In the genomic region with DNA sequence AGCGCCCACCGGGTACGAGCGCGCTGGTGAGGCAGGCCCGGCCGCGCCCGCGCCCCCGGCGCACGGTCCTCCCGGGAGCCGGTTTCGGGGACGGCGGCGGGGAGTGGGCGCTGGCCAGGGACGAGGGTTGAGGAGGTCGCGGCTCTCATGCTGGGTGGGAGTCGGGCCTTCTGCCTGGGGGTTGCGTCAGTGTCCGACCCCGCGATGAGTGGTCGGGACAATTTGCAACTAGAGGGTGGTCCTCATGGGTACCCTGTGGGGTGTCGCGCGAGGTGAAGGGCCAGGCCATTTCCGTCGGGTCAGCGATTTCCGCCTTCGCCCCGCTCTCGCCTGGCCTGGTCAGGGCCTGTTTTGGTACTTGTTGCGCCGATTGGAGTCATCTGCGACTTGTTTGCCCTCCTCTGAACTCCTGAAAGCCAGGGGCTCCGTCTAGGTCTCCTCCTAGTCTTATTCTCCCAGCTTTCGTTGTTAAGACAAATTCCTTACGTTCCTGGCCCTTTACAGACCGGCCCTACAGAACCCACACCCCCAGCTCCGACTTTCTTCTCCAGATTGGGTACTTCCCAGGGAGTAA, we compare ENCODE assay signal across 1 cellular context.
TF ChIP-seq lines count a peak whose summit lies in the region.

No MANE protein-coding gene starts in this region.

TF ChIP-seq in K562, 482 proteins besides CTCF, POLR2A, EP300 and RAD21 (continues in another document):
- TF ChIP-seq CC2D1A (IDR thresholded peaks at IDR 0.05) (no peak), KAT2B (IDR thresholded peaks at IDR 0.05; ENCODE audit: low read depth, low read length) (no peak), TRIM24 (IDR thresholded peaks at IDR 0.05) (no peak), FOXJ3 (CRISPR knock-in tag; IDR thresholded peaks at IDR 0.05) (no peak), FOS (IDR thresholded peaks at IDR 0.05; ENCODE audit: extremely low read depth, insufficient read length) (no peak), ZNF316 (IDR thresholded peaks at IDR 0.05) (peak; percentile 98), CBFA2T2 (conservative IDR thresholded peaks at IDR 0.05) (no peak), HDGF (IDR thresholded peaks at IDR 0.05) (no peak), CEBPG (CRISPR knock-in tag; IDR thresholded peaks at IDR 0.05) (no peak), CEBPG (tag; conservative IDR thresholded peaks at IDR 0.05 in 1 of 2, IDR thresholded peaks at IDR 0.05 in 1 of 2) (peak in 1 of 2 experiments; percentile 53; a peak in 1 of 4 replicates), TRIM28 (IDR thresholded peaks at IDR 0.05) (no peak), ZNF133 (CRISPR knock-in tag; IDR thresholded peaks at IDR 0.05) (no peak), NRF1 (conservative IDR thresholded peaks at IDR 0.05 in 1 of 2, IDR thresholded peaks at IDR 0.05 in 1 of 2) (peak; percentile 47 to 59), BRCA1 (IDR thresholded peaks at IDR 0.05) (no peak), BRCA1 (CRISPR knock-in tag; IDR thresholded peaks at IDR 0.05) (no peak), ZFX (CRISPR knock-in tag; IDR thresholded peaks at IDR 0.05) (no peak), SMC3 (conservative IDR thresholded peaks at IDR 0.05; ENCODE audit: insufficient read depth, low read depth, low read length) (no peak), SMARCA4 (IDR thresholded peaks at IDR 0.05) (no peak), HIVEP1 (CRISPR knock-in tag; IDR thresholded peaks at IDR 0.05) (no peak), RHOXF2B (CRISPR knock-in tag; conservative IDR thresholded peaks at IDR 0.05) (no peak), SAP30 (IDR thresholded peaks at IDR 0.05; ENCODE audit: borderline replicate concordance, insufficient read depth, low read depth, low read length, poor library complexity, severe bottlenecking) (peak; percentile 0), MAFK (IDR thresholded peaks at IDR 0.05; ENCODE audit: low read length) (peak; percentile 73), ZNF445 (CRISPR knock-in tag; IDR thresholded peaks at IDR 0.05; ENCODE audit: low read depth) (no peak), MAFG (tag; conservative IDR thresholded peaks at IDR 0.05) (peak; percentile 87), DDX20 (tag; IDR thresholded peaks at IDR 0.05; ENCODE audit: low read depth) (no peak), COPS2 (conservative IDR thresholded peaks at IDR 0.05) (no peak), BMI1 (IDR thresholded peaks at IDR 0.05; ENCODE audit: low read length) (no peak), ESRRA (IDR thresholded peaks at IDR 0.05; ENCODE audit: borderline replicate concordance, low read depth) (no peak), TAF7 (tag; IDR thresholded peaks at IDR 0.05) (no peak), KHSRP (IDR thresholded peaks at IDR 0.05) (no peak), FOXP1 (CRISPR knock-in tag; IDR thresholded peaks at IDR 0.05) (no peak), MYBL2 (IDR thresholded peaks at IDR 0.05; ENCODE audit: low read depth) (no peak), MYBL2 (CRISPR knock-in tag; IDR thresholded peaks at IDR 0.05; ENCODE audit: borderline replicate concordance) (no peak), DMBX1 (CRISPR knock-in tag; IDR thresholded peaks at IDR 0.05; ENCODE audit: borderline replicate concordance) (no peak), SRF (CRISPR knock-in tag; IDR thresholded peaks at IDR 0.05) (no peak), ZFPM2 (CRISPR knock-in tag; IDR thresholded peaks at IDR 0.05) (no peak), RNF2 (IDR thresholded peaks at IDR 0.05) (no peak), GTF2E2 (tag; IDR thresholded peaks at IDR 0.05) (0 out of 2 replicates have a peak, but pooled peaks have one; percentile 8), NR1H2 (CRISPR knock-in tag; IDR thresholded peaks at IDR 0.05) (no peak), ZNF239 (CRISPR knock-in tag; IDR thresholded peaks at IDR 0.05) (no peak), ZNF232 (CRISPR knock-in tag; IDR thresholded peaks at IDR 0.05) (no peak), ZC3H11A (IDR thresholded peaks at IDR 0.05; ENCODE audit: low read depth, low read length) (no peak), EZH2 (IDR thresholded peaks at IDR 0.05; ENCODE audit: borderline replicate concordance, low read depth, low read length) (no peak), ZNF134 (CRISPR knock-in tag; conservative IDR thresholded peaks at IDR 0.05) (no peak), CEBPB (tag; IDR thresholded peaks at IDR 0.05) (no peak), SMARCC2 (IDR thresholded peaks at IDR 0.05; ENCODE audit: low read depth) (no peak), SRSF7 (optimal IDR thresholded peaks at IDR 0.05; ENCODE audit: low read depth, low read length) (no peak), CHD1 (IDR thresholded peaks at IDR 0.05; ENCODE audit: low read length) (peak; percentile 27), ZNF766 (CRISPR knock-in tag; conservative IDR thresholded peaks at IDR 0.05) (no peak)
- TF ChIP-seq, protein P1, sequence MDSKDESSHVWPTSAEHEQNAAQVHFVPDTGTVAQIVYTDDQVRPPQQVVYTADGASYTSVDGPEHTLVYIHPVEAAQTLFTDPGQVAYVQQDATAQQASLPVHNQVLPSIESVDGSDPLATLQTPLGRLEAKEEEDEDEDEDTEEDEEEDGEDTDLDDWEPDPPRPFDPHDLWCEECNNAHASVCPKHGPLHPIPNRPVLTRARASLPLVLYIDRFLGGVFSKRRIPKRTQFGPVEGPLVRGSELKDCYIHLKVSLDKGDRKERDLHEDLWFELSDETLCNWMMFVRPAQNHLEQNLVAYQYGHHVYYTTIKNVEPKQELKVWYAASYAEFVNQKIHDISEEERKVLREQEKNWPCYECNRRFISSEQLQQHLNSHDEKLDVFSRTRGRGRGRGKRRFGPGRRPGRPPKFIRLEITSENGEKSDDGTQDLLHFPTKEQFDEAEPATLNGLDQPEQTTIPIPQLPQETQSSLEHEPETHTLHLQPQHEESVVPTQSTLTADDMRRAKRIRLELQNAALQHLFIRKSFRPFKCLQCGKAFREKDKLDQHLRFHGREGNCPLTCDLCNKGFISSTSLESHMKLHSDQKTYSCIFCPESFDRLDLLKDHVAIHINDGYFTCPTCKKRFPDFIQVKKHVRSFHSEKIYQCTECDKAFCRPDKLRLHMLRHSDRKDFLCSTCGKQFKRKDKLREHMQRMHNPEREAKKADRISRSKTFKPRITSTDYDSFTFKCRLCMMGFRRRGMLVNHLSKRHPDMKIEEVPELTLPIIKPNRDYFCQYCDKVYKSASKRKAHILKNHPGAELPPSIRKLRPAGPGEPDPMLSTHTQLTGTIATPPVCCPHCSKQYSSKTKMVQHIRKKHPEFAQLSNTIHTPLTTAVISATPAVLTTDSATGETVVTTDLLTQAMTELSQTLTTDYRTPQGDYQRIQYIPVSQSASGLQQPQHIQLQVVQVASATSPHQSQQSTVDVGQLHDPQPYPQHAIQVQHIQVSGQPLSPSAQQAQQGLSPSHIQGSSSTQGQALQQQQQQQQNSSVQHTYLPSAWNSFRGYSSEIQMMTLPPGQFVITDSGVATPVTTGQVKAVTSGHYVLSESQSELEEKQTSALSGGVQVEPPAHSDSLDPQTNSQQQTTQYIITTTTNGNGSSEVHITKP (IDR thresholded peaks at IDR 0.05; ENCODE audit: partially characterized antibody): no peak
- TF ChIP-seq, protein P2, sequence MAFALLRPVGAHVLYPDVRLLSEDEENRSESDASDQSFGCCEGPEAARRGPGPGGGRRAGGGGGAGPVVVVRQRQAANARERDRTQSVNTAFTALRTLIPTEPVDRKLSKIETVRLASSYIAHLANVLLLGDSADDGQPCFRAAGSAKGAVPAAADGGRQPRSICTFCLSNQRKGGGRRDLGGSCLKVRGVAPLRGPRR (CRISPR knock-in tag; IDR thresholded peaks at IDR 0.05): no peak
- TF ChIP-seq, protein P3, sequence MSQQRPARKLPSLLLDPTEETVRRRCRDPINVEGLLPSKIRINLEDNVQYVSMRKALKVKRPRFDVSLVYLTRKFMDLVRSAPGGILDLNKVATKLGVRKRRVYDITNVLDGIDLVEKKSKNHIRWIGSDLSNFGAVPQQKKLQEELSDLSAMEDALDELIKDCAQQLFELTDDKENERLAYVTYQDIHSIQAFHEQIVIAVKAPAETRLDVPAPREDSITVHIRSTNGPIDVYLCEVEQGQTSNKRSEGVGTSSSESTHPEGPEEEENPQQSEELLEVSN (IDR thresholded peaks at IDR 0.05; ENCODE audit: borderline replicate concordance in 1 of 2, extremely low read depth in 1 of 2, insufficient read depth in 1 of 2, insufficient read length in 1 of 2, low read depth in 1 of 2, low read length in 1 of 2, poor library complexity in 1 of 2, severe bottlenecking in 1 of 2): peak in 1 of 2 experiments; percentile 28
- TF ChIP-seq, protein P4, sequence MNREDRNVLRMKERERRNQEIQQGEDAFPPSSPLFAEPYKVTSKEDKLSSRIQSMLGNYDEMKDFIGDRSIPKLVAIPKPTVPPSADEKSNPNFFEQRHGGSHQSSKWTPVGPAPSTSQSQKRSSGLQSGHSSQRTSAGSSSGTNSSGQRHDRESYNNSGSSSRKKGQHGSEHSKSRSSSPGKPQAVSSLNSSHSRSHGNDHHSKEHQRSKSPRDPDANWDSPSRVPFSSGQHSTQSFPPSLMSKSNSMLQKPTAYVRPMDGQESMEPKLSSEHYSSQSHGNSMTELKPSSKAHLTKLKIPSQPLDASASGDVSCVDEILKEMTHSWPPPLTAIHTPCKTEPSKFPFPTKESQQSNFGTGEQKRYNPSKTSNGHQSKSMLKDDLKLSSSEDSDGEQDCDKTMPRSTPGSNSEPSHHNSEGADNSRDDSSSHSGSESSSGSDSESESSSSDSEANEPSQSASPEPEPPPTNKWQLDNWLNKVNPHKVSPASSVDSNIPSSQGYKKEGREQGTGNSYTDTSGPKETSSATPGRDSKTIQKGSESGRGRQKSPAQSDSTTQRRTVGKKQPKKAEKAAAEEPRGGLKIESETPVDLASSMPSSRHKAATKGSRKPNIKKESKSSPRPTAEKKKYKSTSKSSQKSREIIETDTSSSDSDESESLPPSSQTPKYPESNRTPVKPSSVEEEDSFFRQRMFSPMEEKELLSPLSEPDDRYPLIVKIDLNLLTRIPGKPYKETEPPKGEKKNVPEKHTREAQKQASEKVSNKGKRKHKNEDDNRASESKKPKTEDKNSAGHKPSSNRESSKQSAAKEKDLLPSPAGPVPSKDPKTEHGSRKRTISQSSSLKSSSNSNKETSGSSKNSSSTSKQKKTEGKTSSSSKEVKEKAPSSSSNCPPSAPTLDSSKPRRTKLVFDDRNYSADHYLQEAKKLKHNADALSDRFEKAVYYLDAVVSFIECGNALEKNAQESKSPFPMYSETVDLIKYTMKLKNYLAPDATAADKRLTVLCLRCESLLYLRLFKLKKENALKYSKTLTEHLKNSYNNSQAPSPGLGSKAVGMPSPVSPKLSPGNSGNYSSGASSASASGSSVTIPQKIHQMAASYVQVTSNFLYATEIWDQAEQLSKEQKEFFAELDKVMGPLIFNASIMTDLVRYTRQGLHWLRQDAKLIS (CRISPR knock-in tag; IDR thresholded peaks at IDR 0.05): peak; percentile 42; the same call in 1 of the 2 replicates
- TF ChIP-seq, protein P5, sequence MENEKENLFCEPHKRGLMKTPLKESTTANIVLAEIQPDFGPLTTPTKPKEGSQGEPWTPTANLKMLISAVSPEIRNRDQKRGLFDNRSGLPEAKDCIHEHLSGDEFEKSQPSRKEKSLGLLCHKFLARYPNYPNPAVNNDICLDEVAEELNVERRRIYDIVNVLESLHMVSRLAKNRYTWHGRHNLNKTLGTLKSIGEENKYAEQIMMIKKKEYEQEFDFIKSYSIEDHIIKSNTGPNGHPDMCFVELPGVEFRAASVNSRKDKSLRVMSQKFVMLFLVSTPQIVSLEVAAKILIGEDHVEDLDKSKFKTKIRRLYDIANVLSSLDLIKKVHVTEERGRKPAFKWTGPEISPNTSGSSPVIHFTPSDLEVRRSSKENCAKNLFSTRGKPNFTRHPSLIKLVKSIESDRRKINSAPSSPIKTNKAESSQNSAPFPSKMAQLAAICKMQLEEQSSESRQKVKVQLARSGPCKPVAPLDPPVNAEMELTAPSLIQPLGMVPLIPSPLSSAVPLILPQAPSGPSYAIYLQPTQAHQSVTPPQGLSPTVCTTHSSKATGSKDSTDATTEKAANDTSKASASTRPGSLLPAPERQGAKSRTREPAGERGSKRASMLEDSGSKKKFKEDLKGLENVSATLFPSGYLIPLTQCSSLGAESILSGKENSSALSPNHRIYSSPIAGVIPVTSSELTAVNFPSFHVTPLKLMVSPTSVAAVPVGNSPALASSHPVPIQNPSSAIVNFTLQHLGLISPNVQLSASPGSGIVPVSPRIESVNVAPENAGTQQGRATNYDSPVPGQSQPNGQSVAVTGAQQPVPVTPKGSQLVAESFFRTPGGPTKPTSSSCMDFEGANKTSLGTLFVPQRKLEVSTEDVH (IDR thresholded peaks at IDR 0.05; ENCODE audit: low read depth, partially characterized antibody): no peak
- TF ChIP-seq, protein P6, sequence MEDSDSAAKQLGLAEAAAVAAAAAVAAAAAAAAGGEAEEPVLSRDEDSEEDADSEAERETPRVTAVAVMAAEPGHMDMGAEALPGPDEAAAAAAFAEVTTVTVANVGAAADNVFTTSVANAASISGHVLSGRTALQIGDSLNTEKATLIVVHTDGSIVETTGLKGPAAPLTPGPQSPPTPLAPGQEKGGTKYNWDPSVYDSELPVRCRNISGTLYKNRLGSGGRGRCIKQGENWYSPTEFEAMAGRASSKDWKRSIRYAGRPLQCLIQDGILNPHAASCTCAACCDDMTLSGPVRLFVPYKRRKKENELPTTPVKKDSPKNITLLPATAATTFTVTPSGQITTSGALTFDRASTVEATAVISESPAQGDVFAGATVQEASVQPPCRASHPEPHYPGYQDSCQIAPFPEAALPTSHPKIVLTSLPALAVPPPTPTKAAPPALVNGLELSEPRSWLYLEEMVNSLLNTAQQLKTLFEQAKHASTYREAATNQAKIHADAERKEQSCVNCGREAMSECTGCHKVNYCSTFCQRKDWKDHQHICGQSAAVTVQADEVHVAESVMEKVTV (CRISPR knock-in tag; IDR thresholded peaks at IDR 0.05): no peak
- TF ChIP-seq, protein P7, sequence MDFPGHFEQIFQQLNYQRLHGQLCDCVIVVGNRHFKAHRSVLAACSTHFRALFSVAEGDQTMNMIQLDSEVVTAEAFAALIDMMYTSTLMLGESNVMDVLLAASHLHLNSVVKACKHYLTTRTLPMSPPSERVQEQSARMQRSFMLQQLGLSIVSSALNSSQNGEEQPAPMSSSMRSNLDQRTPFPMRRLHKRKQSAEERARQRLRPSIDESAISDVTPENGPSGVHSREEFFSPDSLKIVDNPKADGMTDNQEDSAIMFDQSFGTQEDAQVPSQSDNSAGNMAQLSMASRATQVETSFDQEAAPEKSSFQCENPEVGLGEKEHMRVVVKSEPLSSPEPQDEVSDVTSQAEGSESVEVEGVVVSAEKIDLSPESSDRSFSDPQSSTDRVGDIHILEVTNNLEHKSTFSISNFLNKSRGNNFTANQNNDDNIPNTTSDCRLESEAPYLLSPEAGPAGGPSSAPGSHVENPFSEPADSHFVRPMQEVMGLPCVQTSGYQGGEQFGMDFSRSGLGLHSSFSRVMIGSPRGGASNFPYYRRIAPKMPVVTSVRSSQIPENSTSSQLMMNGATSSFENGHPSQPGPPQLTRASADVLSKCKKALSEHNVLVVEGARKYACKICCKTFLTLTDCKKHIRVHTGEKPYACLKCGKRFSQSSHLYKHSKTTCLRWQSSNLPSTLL (IDR thresholded peaks at IDR 0.05): no peak
- TF ChIP-seq, protein P8, sequence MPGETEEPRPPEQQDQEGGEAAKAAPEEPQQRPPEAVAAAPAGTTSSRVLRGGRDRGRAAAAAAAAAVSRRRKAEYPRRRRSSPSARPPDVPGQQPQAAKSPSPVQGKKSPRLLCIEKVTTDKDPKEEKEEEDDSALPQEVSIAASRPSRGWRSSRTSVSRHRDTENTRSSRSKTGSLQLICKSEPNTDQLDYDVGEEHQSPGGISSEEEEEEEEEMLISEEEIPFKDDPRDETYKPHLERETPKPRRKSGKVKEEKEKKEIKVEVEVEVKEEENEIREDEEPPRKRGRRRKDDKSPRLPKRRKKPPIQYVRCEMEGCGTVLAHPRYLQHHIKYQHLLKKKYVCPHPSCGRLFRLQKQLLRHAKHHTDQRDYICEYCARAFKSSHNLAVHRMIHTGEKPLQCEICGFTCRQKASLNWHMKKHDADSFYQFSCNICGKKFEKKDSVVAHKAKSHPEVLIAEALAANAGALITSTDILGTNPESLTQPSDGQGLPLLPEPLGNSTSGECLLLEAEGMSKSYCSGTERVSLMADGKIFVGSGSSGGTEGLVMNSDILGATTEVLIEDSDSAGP (CRISPR knock-in tag; IDR thresholded peaks at IDR 0.05): no peak
